In the genomic region with DNA sequence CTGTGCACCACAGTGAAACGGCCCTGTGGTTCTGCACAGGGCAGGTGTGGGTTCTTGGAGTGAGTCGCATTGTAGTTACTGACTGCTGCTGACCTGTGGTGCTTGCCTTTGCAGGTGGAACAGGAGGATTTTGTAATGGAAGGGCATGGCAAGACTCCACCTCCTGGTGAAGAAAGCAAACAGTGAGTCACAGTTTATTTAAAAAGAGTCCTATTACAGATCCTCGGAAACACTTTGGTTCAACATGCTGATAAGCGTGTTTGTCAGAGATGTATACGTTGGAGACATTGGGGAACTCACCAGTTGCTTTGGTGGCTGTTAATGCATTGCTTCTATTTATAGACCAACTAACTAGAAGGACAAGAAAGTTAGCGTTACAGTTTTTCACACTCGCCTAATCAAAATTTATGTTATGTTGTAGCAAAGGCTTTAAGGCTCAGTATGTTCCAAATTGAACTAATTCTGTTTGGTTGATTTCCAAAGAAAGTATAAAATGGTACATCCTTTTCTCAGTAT, we compare ENCODE assay signal across 1 cellular context.
A peak's percentile ranks its signal among the peaks of the same experiment; 100 is the strongest.
TF ChIP-seq lines count a peak whose summit lies in the region.

No MANE protein-coding gene starts in this region.

TF ChIP-seq in liver, 16 proteins besides CTCF, POLR2A, EP300 and RAD21 (continued from another document):
- TF ChIP-seq, protein P1, sequence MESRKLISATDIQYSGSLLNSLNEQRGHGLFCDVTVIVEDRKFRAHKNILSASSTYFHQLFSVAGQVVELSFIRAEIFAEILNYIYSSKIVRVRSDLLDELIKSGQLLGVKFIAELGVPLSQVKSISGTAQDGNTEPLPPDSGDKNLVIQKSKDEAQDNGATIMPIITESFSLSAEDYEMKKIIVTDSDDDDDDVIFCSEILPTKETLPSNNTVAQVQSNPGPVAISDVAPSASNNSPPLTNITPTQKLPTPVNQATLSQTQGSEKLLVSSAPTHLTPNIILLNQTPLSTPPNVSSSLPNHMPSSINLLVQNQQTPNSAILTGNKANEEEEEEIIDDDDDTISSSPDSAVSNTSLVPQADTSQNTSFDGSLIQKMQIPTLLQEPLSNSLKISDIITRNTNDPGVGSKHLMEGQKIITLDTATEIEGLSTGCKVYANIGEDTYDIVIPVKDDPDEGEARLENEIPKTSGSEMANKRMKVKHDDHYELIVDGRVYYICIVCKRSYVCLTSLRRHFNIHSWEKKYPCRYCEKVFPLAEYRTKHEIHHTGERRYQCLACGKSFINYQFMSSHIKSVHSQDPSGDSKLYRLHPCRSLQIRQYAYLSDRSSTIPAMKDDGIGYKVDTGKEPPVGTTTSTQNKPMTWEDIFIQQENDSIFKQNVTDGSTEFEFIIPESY (IDR thresholded peaks at IDR 0.05): no peak
- peak in 1 of 2 donors; percentile 28 for TF ChIP-seq GABPA (IDR thresholded peaks at IDR 0.05 in 1 of 2, conservative IDR thresholded peaks at IDR 0.05 in 1 of 2)
- TF ChIP-seq HNF4A (conservative IDR thresholded peaks at IDR 0.05): peak; percentile 66 to 67
- peak; percentile 97 for TF ChIP-seq JUND (IDR thresholded peaks at IDR 0.05)
- no peak for TF ChIP-seq TAF1 (conservative IDR thresholded peaks at IDR 0.05)
- TF ChIP-seq EGR1 (IDR thresholded peaks at IDR 0.05; ENCODE audit: low read depth in 2 of 2): no peak
- TF ChIP-seq SP1 (IDR thresholded peaks at IDR 0.05): peak; percentile 60
TF ChIP-seq in liver: peak in this region for 12.
